ENCODE assay signal across 8 cellular contexts in the genomic region with DNA sequence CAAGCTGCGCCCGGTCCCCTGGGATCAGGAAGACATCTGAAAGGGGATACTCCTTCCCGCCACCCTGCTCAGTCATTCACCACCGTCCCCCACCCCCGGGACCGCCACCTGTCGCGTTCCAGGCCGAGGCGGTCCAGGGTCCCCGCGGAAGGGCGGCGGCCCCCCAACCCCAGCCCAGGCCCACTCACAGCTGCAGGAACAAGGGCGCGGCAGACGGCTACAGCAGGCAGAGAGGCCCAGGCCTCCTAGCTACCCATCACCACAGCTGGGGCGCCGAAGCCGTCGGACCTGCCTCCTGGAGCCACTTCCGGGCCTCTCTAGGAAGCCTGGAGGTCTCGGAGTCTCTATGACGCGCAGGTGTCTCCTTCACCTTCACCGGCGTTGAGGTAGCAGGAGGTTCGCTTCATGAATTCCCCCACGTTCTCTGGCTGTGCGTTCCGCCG. TPM values are rescaled to one million over a fixed set of nuclear protein-coding genes. Genes with fewer than 3 reads are reported as not detected.
DNase-seq lines count a peak whose midpoint lies in the region; ATAC-seq and TF ChIP-seq lines count a peak whose summit lies in the region.

A gene with protein sequence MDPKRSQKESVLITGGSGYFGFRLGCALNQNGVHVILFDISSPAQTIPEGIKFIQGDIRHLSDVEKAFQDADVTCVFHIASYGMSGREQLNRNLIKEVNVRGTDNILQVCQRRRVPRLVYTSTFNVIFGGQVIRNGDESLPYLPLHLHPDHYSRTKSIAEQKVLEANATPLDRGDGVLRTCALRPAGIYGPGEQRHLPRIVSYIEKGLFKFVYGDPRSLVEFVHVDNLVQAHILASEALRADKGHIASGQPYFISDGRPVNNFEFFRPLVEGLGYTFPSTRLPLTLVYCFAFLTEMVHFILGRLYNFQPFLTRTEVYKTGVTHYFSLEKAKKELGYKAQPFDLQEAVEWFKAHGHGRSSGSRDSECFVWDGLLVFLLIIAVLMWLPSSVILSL (minus strand): TSS at position 272 of the 443 bp plus-strand sequence. CDS start 10,612 bp downstream, outside the sequence.

- peak within 1 kb of the TSS; percentile 60 for H2AFZ ChIP-seq in OCI-LY1 (ENCODE audit: low read length)

- H3K79me2 ChIP-seq in OCI-LY1 (ENCODE audit: insufficient read depth, low read length) = no peaks in the 10 kb centered on the region

- peak within 1 kb of the TSS; percentile 71 for H3K9ac ChIP-seq in OCI-LY1 (ENCODE audit: low read length)
- peak within 1 kb of the TSS in 1 of 2 donors; percentile 36 for H3K9ac ChIP-seq in liver (ENCODE audit: low read depth in 1 of 2, low read length in 2 of 2)

- WGBS in liver = 7% methylated on average over 32 of the region's 32 CpGs

- no peak for TF ChIP-seq RAD21 in liver (IDR thresholded peaks at IDR 0.05)

- H3K4me2 ChIP-seq in OCI-LY1 (ENCODE audit: low read length) = peak within 1 kb of the TSS; percentile 71

- H3K27me3 ChIP-seq in OCI-LY1 (ENCODE audit: insufficient read depth, low read length) (no peaks in the 10 kb centered on the region; the same call in 1 of the 2 replicates), liver (ENCODE audit: control insufficient read depth in 4 of 4, insufficient read depth in 4 of 4, low read length in 3 of 4) (no peaks in the 10 kb centered on the region)

- no peak for TF ChIP-seq CTCF in OCI-LY1 (IDR thresholded peaks at IDR 0.05; ENCODE audit: low read length)
- TF ChIP-seq CTCF in liver (IDR thresholded peaks at IDR 0.05; ENCODE audit: low read depth, low read length, missing input control) = no peak

- peak in 3 of 4 experiments; percentile 25 to 60 (median 27) for DNase-seq in activated naive CD4-positive, alpha-beta T cell (lab: John Stamatoyannopoulos, UW)
- peak; percentile 14 to 34 for DNase-seq in stimulated activated CD8-positive, alpha-beta memory T cell treated with anti-CD3 and anti-CD28 coated beads, Interleukin-7, amount 100 ng/mL, for 1 hour (ENCODE audit: low read depth in 2 of 2)
- DNase-seq in GM03348 (ENCODE audit: low spot score) = no peak
- no peak for DNase-seq in NOMO-1 (lab: John Stamatoyannopoulos, UW; ENCODE audit: unreplicated experiment in 2 of 2)

- peaks cover 13% of the 10 kb centered on the region for H3K4me1 ChIP-seq in OCI-LY1 (ENCODE audit: insufficient read depth, low read length, severe bottlenecking)
- H3K4me1 ChIP-seq in liver (ENCODE audit: control insufficient read depth in 4 of 4, insufficient read depth in 4 of 4, low read length in 3 of 4) = peaks cover 0 to 9% (median 6%) of the 10 kb centered on the region in 4 donors

- no peaks in the 10 kb centered on the region for H3F3A ChIP-seq in OCI-LY1 (ENCODE audit: insufficient read depth, low read length)

- H3K36me3 ChIP-seq in OCI-LY1 (ENCODE audit: insufficient read depth, low read length) (peaks cover 23% of the 10 kb centered on the region), liver (ENCODE audit: control insufficient read depth in 4 of 4, insufficient read depth in 3 of 4, low read depth in 1 of 4, low read length in 3 of 4) (no peaks in the 10 kb centered on the region)

- TF ChIP-seq POLR2A in GM18526 (IDR thresholded peaks at IDR 0.05; ENCODE audit: extremely low read depth, insufficient read length) = peak; percentile 63

- no peaks in the 10 kb centered on the region for H4K20me1 ChIP-seq in OCI-LY1 (ENCODE audit: insufficient read depth, low read length)

- no peaks in the 10 kb centered on the region for H3K9me2 ChIP-seq in OCI-LY1 (ENCODE audit: low read depth, low read length)

- H3K27ac ChIP-seq in OCI-LY1 (ENCODE audit: low read depth, low read length, poor library complexity, severe bottlenecking) (no peak within 1 kb of the TSS), liver (ENCODE audit: low read depth in 1 of 2, low read length in 2 of 2) (no peak within 1 kb of the TSS)

- ATAC-seq in HG03060 (IDR thresholded peaks at IDR 0.05; ENCODE audit: low read depth, unreplicated experiment) = peak; percentile 87

- H3K4me3 ChIP-seq in OCI-LY1 (ENCODE audit: low read depth, low read length, poor library complexity, severe bottlenecking) (peak within 1 kb of the TSS; percentile 72), liver (ENCODE audit: low read depth in 1 of 3, low read length in 3 of 3) (peak within 1 kb of the TSS; percentile 44 to 85 (median 71))

- H3K9me3 ChIP-seq in OCI-LY1 (ENCODE audit: low read length) (peaks cover 6% of the 10 kb centered on the region; the same call in 1 of the 2 replicates), liver (ENCODE audit: control insufficient read depth in 4 of 4, low read length in 3 of 4) (peaks cover 0 to 8% (median 1%) of the 10 kb centered on the region in 4 donors)

TF ChIP-seq in liver, 16 proteins besides CTCF, POLR2A, EP300 and RAD21:
- TF ChIP-seq GABPA (IDR thresholded peaks at IDR 0.05 in 1 of 2, conservative IDR thresholded peaks at IDR 0.05 in 1 of 2) (peak; percentile 47 to 83), FOXA2 (IDR thresholded peaks at IDR 0.05) (no peak), RXRA (IDR thresholded peaks at IDR 0.05) (peak in 1 of 2 donors; percentile 20)

RNA-seq across cellular contexts. Expression of the gene that starts here (rescaled TPM):
- 1 to 10 TPM; 3.0 to 6.5 TPM for total RNA-seq in liver
- 1 to 10 TPM; 1.9 to 3.5 TPM for polyA plus RNA-seq in liver

Comparison
In these comparisons a context has a peak if more than half of its experiments do, and no peak if none do; other contexts are left out.
1. DNase-seq: peak in activated naive CD4-positive, alpha-beta T cell (3 of 4) and stimulated activated CD8-positive, alpha-beta memory T cell treated with anti-CD3 and anti-CD28 coated beads, Interleukin-7, amount 100 ng/mL, for 1 hour (2 of 2); none in GM03348 (single experiment) and NOMO-1 (0 of 2).